Comparison of ENCODE assay signal across 18 cellular contexts in the genomic region with DNA sequence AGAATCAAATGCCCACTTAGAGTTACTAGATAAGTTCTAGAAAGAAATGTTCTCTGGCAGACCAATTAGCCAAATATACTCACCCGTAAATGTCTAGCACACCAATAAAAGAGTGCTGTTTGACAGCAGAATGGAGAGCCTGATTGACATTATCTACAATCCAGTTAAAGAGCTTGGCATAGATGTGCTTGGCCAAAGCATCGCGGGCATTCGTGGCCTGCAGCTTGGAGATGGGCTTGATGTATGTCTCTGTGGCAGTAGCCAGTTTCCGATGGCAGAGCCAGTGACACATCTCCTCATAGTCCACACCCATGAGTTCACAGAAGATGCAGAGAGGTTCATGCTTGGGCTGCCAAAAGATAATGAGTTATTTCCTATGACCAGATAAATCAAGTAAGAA.
DNase-seq lines count a peak whose midpoint lies in the region; ATAC-seq and TF ChIP-seq lines count a peak whose summit lies in the region.
"Had no signal": no experiment of that assay in that cellular context is flagged by ENCODE, and none has a peak within 500 bp of the region (broad histone marks: within the 10 kb centered on the region; RNA-seq: fewer than 3 reads in every experiment).

No MANE protein-coding gene starts in this region.

- peaks cover 0 to 28% (median 0%) of the 10 kb centered on the region in 9 donors for H3K36me3 ChIP-seq in heart left ventricle

- DNase-seq in Right ventricle myocardium superior = peak; percentile 69
- no peak for DNase-seq in cardiac septum (ENCODE audit: low spot score)
- DNase-seq in heart left ventricle = peak; percentile 30 to 66 (median 45)
- peak; percentile 62 for DNase-seq in left ventricle myocardium superior
- no peak for DNase-seq in activated CD4-positive, CD25-positive, alpha-beta regulatory T cell treated with anti-CD3 and anti-CD28 coated beads, Interleukin-2, amount 50 U/mL, for 72 hours
- no peak for DNase-seq in activated naive CD4-positive, alpha-beta T cell (lab: John Stamatoyannopoulos, UW)
- no peak for DNase-seq in activated T-cell treated with anti-CD3 and anti-CD28 coated beads for 4 hours
- DNase-seq: 8988T; Calu3; CD8-positive, alpha-beta T cell; DMS79 treated with DMSO at 0.1 percent for 48 hours; GF-D8; GOT3; H7; HFFc6 had no signal

- no peak for TF ChIP-seq POLR2A in heart left ventricle (IDR thresholded peaks at IDR 0.05)

- H3K4me3 ChIP-seq in heart left ventricle = no peak overlapping the region
- H3K4me3 ChIP-seq: BLaER1 treated with 17β-estradiol and CSF1 and Interleukin-3, amounts not matched to agents 10 nM and 100 nM had no signal

- WGBS in heart left ventricle, 4 donors = 47 to 62% (median 58%) methylated on average over 5 of the region's 5 CpGs

- peaks cover 0 to 28% (median 2%) of the 10 kb centered on the region in 12 donors for H3K4me1 ChIP-seq in heart left ventricle
- H3K4me1 ChIP-seq: BLaER1 treated with 17β-estradiol and CSF1 and Interleukin-3, amounts not matched to agents 10 nM and 100 nM had no signal

- H3K27ac ChIP-seq in heart left ventricle = peak overlapping the region in 1 of 12 donors; percentile 37
- H3K27ac ChIP-seq: BLaER1 treated with 17β-estradiol and CSF1 and Interleukin-3, amounts not matched to agents 10 nM and 100 nM; HL-60 had no signal

- TF ChIP-seq CTCF in heart left ventricle (IDR thresholded peaks at IDR 0.05) = no peak

- H3K9me3 ChIP-seq in heart left ventricle = no peaks in the 10 kb centered on the region
- H3K9me3 ChIP-seq: BLaER1 treated with 17β-estradiol and CSF1 and Interleukin-3, amounts not matched to agents 10 nM and 100 nM had no signal

- intact Hi-C loops in Right ventricle myocardium superior (cut with DNase I) = no loop called here
- intact Hi-C loops in cardiac septum (cut with DNase I) = loop anchor here (10.0 kb wide), 1 partner anchor 52 kb away; no protein-coding TSS in a partner anchor
- intact Hi-C loops in heart left ventricle (cut with DNase I) = loop anchor here in 1 of 10 donors (10.0 kb wide), 1 partner anchor 62 kb away; no protein-coding TSS in a partner anchor
- intact Hi-C loops in left ventricle myocardium superior (cut with micrococcal nuclease) = no loop called here

- ATAC-seq in Right ventricle myocardium superior (ENCODE audit: poor library complexity) (peak; percentile 90), heart left ventricle (peak; percentile 81 to 95 (median 84)), left ventricle myocardium superior (peak; percentile 93)
- ATAC-seq: CD8-positive, alpha-beta T cell; HCT116 had no signal

- H3K27me3 ChIP-seq in heart left ventricle = no peaks in the 10 kb centered on the region
- H3K27me3 ChIP-seq: BLaER1 treated with 17β-estradiol and CSF1 and Interleukin-3, amounts not matched to agents 10 nM and 100 nM had no signal

Comparison
In these comparisons a context has a peak if more than half of its experiments do, and no peak if none do; other contexts are left out.
1. DNase-seq: peak in Right ventricle myocardium superior (single experiment), heart left ventricle (5 of 5) and left ventricle myocardium superior (single experiment); none in cardiac septum (single experiment), activated CD4-positive, CD25-positive, alpha-beta regulatory T cell treated with anti-CD3 and anti-CD28 coated beads, Interleukin-2, amount 50 U/mL, for 72 hours (single experiment), activated naive CD4-positive, alpha-beta T cell (0 of 4) and activated T-cell treated with anti-CD3 and anti-CD28 coated beads for 4 hours (single experiment).
2. Peak in every context shown above with its lines, with median percentiles within 50 percentile points of each other: ATAC-seq.